ENCODE assay signal across 1 cellular context in genomic region chr3:67001086-67001861, GRCh38.
TF ChIP-seq lines count a peak whose summit lies in the region.

No MANE protein-coding gene starts in this region.

TF ChIP-seq in K562, 482 proteins besides CTCF, POLR2A, EP300 and RAD21:
- TF ChIP-seq ATF4 (CRISPR knock-in tag; IDR thresholded peaks at IDR 0.05) (peak; percentile 71), DLX4 (CRISPR knock-in tag; IDR thresholded peaks at IDR 0.05) (no peak), HDAC8 (tag; IDR thresholded peaks at IDR 0.05) (no peak), KLF10 (CRISPR knock-in tag; IDR thresholded peaks at IDR 0.05) (no peak), ATF3 (IDR thresholded peaks at IDR 0.05) (peak; percentile 54; the same call in 1 of the 2 replicates), ATF3 (CRISPR knock-in tag; conservative IDR thresholded peaks at IDR 0.05) (no peak), CEBPG (CRISPR knock-in tag; IDR thresholded peaks at IDR 0.05) (peak; percentile 24; the same call in 1 of the 2 replicates), CEBPG (tag; conservative IDR thresholded peaks at IDR 0.05 in 1 of 2, IDR thresholded peaks at IDR 0.05 in 1 of 2) (peak; percentile 55 to 88), SIN3B (IDR thresholded peaks at IDR 0.05; ENCODE audit: low read depth) (no peak), ZNF354B (CRISPR knock-in tag; IDR thresholded peaks at IDR 0.05) (no peak), TARDBP (IDR thresholded peaks at IDR 0.05) (no peak)
